1 cellular context compared by ENCODE assay signal in genomic region chr9:107750741-107751521, GRCh38.
A peak's percentile ranks its signal among the peaks of the same experiment; 100 is the strongest.
TF ChIP-seq lines count a peak whose summit lies in the region.

No MANE protein-coding gene starts in this region.

TF ChIP-seq in K562, 482 proteins besides CTCF, POLR2A, EP300 and RAD21 (continued from another document):
- no peak for TF ChIP-seq CEBPZ (IDR thresholded peaks at IDR 0.05; ENCODE audit: borderline replicate concordance, low read depth, low read length)
- TF ChIP-seq ATF3 (IDR thresholded peaks at IDR 0.05), result peak; percentile 64
- no peak for TF ChIP-seq ATF3 (CRISPR knock-in tag; conservative IDR thresholded peaks at IDR 0.05)
- peak; percentile 71 for TF ChIP-seq JUN (IDR thresholded peaks at IDR 0.05; ENCODE audit: borderline replicate concordance, low read depth, low read length)
- TF ChIP-seq JUN (CRISPR knock-in tag; IDR thresholded peaks at IDR 0.05; ENCODE audit: borderline replicate concordance), result no peak
- TF ChIP-seq BACH1 (tag; IDR thresholded peaks at IDR 0.05), result peak; percentile 7; the same call in 1 of the 2 replicates
- TF ChIP-seq PHF21A (IDR thresholded peaks at IDR 0.05; ENCODE audit: borderline replicate concordance, low read depth), result peak; percentile 49; the same call in 1 of the 2 replicates
- TF ChIP-seq ZNF445 (CRISPR knock-in tag; IDR thresholded peaks at IDR 0.05; ENCODE audit: low read depth), result no peak
- TF ChIP-seq RBM25 (IDR thresholded peaks at IDR 0.05; ENCODE audit: low read depth, low read length, severe bottlenecking), result peak; percentile 66
- peak; percentile 64 to 69 for TF ChIP-seq NRF1 (conservative IDR thresholded peaks at IDR 0.05 in 1 of 2, IDR thresholded peaks at IDR 0.05 in 1 of 2)
- TF ChIP-seq MIER1 (IDR thresholded peaks at IDR 0.05; ENCODE audit: low read depth), result no peak
- no peak for TF ChIP-seq RBM39 (optimal IDR thresholded peaks at IDR 0.05; ENCODE audit: low read depth, low read length)
- no peak for TF ChIP-seq CEBPG (CRISPR knock-in tag; IDR thresholded peaks at IDR 0.05)
- peak; percentile 54 to 58; a peak in 3 of 4 replicates for TF ChIP-seq CEBPG (tag; conservative IDR thresholded peaks at IDR 0.05 in 1 of 2, IDR thresholded peaks at IDR 0.05 in 1 of 2)
- TF ChIP-seq CREB5 (CRISPR knock-in tag; IDR thresholded peaks at IDR 0.05), result no peak
- no peak for TF ChIP-seq ZNF274 (IDR thresholded peaks at IDR 0.05; ENCODE audit: borderline replicate concordance, low read depth, low read length)
- no peak for TF ChIP-seq HLTF (IDR thresholded peaks at IDR 0.05)
- TF ChIP-seq RFX7 (CRISPR knock-in tag; IDR thresholded peaks at IDR 0.05), result no peak
- TF ChIP-seq SLC30A9 (CRISPR knock-in tag; IDR thresholded peaks at IDR 0.05), result no peak
